ENCODE assay signal across 9 cellular contexts in the genomic region with DNA sequence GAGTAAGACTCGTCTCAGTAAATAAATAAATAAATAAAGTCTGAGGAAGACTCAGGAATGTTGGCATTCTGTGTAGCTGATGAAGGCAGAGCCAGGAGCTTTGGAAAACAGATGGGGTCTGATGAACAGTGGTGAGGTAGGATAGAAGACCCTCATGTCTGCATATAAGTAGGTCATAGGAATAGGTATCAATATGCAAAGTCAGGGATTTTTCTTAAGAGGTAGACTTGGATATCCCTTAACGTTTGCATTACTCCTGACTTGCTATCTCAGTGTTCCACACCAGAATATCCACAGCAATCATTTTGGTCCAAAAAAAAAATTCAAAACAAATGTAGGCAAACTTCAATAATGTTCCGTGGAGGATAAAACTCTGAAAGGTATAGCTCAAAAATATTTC. TPM values are rescaled to one million over a fixed set of nuclear protein-coding genes. Genes with fewer than 3 reads are reported as not detected.
"Had no signal": no experiment of that assay in that cellular context is flagged by ENCODE, and none has a peak within 500 bp of the region (broad histone marks: within the 10 kb centered on the region; RNA-seq: fewer than 3 reads in every experiment).

No MANE protein-coding gene starts in this region.

- ATAC-seq: GM12878 had no signal

- H3K4me3 ChIP-seq: GM12878 had no signal

- DNase-seq: GDM1, GF-D8 had no signal

- FAIRE-seq: G401.6, GM12878, GM12891, GM12892, GM18507, GM19239 had no signal

RNA-seq across cellular contexts. Expression of a gene that starts 56.8 kb away (rescaled TPM):
- total RNA-seq: G401, GM12878 had no signal
- polyA plus RNA-seq: GM12878 had no signal
